18 cellular contexts compared by ENCODE assay signal in the genomic region with DNA sequence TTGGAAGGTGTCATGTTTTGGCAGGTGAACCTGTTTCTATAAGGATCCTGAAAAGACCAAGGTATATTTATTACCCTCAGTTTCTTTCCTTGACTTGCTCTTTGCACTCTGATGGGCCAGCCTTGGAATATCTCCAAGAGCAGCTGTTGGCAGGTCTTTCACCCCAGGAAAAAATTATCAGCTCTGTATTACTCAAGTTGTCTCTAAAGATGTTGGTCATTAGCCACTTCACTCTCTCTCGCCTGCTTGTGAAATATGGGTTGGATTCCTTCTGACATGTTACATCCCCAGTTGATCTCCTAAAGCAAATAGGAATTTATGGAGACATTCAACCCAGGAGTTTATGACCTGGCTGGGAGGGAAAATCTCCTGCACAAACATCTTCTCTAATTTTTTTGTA.
DNase-seq lines count a peak whose midpoint lies in the region; ATAC-seq, FAIRE-seq and TF ChIP-seq lines count a peak whose summit lies in the region.
"Had no signal": no experiment of that assay in that cellular context is flagged by ENCODE, and none has a peak within 500 bp of the region (broad histone marks: within the 10 kb centered on the region; RNA-seq: fewer than 3 reads in every experiment).

No MANE protein-coding gene starts in this region.

- POLR2A ChIA-PET in A549 (lab: Yijun Ruan, JAX), result interaction anchor here (1.7 to 2.3 kb wide), 3 partner anchors 65 to 779 kb away, joined by 6 to 12 read pairs (median 7); no protein-coding TSS in a partner anchor

- H3K9me3 ChIP-seq in A549 (no peaks in the 10 kb centered on the region; the same call in 2 of the 3 replicates), adipocyte (ENCODE audit: control insufficient read depth, low read length) (no peaks in the 10 kb centered on the region), thoracic aorta (no peaks in the 10 kb centered on the region)

- no peak for FAIRE-seq in A549 (lab: Jason Lieb, UNC)
- FAIRE-seq: A204.1, GM12891 had no signal

- peak overlapping the region; percentile 39 for H3K9ac ChIP-seq in adipocyte (ENCODE audit: low read length)

- no peak for ATAC-seq in A549
- no peak for ATAC-seq in thoracic aorta (ENCODE audit: insufficient number of reproducible peaks, low FRiP score, low read depth)
- no peak for ATAC-seq in GM19035 (IDR thresholded peaks at IDR 0.05; ENCODE audit: unreplicated experiment)
- ATAC-seq: GM23338, HCT116 had no signal

- H3K36me3 ChIP-seq in adipocyte (ENCODE audit: control insufficient read depth, insufficient read depth, low read length, severe bottlenecking) (no peaks in the 10 kb centered on the region), thoracic aorta (no peaks in the 10 kb centered on the region)

- WGBS in A549 (ENCODE audit: missing lambda C conversion rate), result 59% methylated on average over 1 of the region's 1 CpG

- H3K27me3 ChIP-seq in adipocyte (replicated peaks; ENCODE audit: control insufficient read depth, insufficient read depth, low read length) (no peaks in the 10 kb centered on the region), thoracic aorta (replicated peaks; ENCODE audit: insufficient read depth) (no peaks in the 10 kb centered on the region)

- DNase-seq in A549 (ENCODE audit: low read depth in 1 of 2, low spot score in 1 of 2) (peak in 1 of 2 experiments; percentile 31), adipocyte (ENCODE audit: low read depth) (no peak), fibroblast of the aortic adventitia (ENCODE audit: low read depth) (peak; percentile 63), thoracic aorta (ENCODE audit: low spot score) (no peak), MV-4-11 (lab: John Stamatoyannopoulos, UW) (no peak), SIG-M5 (lab: John Stamatoyannopoulos, UW) (no peak)
- DNase-seq: DMS 273 treated with DMSO at 0.1 percent for 48 hours, GDM1, NCI-H1417 treated with DMSO at 0.1 percent for 48 hours, NCI-H2029, NCI-H2171, NCI-H748 treated with DMSO at 0.1 percent for 48 hours had no signal

- no peak for TF ChIP-seq POLR2A in A549 (IDR thresholded peaks at IDR 0.05; ENCODE audit: low read length)

- TF ChIP-seq RAD21 in A549 (conservative IDR thresholded peaks at IDR 0.05 in 1 of 2, IDR thresholded peaks at IDR 0.05 in 1 of 2), result no peak

- no peak overlapping the region for H3K4me3 ChIP-seq in A549
- no peak overlapping the region for H3K4me3 ChIP-seq in adipocyte (ENCODE audit: low read length)
- no peak overlapping the region for H3K4me3 ChIP-seq in fibroblast of the aortic adventitia (ENCODE audit: low read depth, low read length)
- H3K4me3 ChIP-seq in thoracic aorta, result no peak overlapping the region
- H3K4me3 ChIP-seq: GM23338 had no signal

- H3K4me2 ChIP-seq in A549, result peak overlapping the region; percentile 82
- H3K4me2 ChIP-seq: GM23338 had no signal

- TF ChIP-seq CTCF in A549 (IDR thresholded peaks at IDR 0.05) (no peak), fibroblast of the aortic adventitia (IDR thresholded peaks at IDR 0.05; ENCODE audit: insufficient read depth, low read length) (no peak), thoracic aorta (IDR thresholded peaks at IDR 0.05) (no peak)

- peaks cover 32% of the 10 kb centered on the region for H3K4me1 ChIP-seq in A549
- H3K4me1 ChIP-seq in adipocyte (ENCODE audit: control insufficient read depth, insufficient read depth, low read length), result peaks cover 27% of the 10 kb centered on the region
- peaks cover 22 to 61% of the 10 kb centered on the region in 2 donors for H3K4me1 ChIP-seq in thoracic aorta (ENCODE audit: control insufficient read depth in 1 of 2, low read depth in 2 of 2)

- peak in 1 of 2 experiments; percentile 29; a peak in 2 of 5 replicates for TF ChIP-seq EP300 in A549 (IDR thresholded peaks at IDR 0.05)

- H3K27ac ChIP-seq in A549 (peak overlapping the region; percentile 86 to 95), thoracic aorta (peak overlapping the region; percentile 94 to 95)
- H3K27ac ChIP-seq: C4-2B had no signal

- CTCF ChIA-PET in A549 (lab: Yijun Ruan, JAX), result interaction anchor here (1.8 to 2.1 kb wide), 3 partner anchors 9 to 668 kb away, joined by 6 to 13 read pairs (median 12); no protein-coding TSS in a partner anchor

TF ChIP-seq in A549, 52 proteins besides CTCF, POLR2A, EP300 and RAD21:
- TF ChIP-seq JUNB (IDR thresholded peaks at IDR 0.05) (0 out of 2 replicates have a peak, but pooled peaks have one; percentile 17), CEBPB (IDR thresholded peaks at IDR 0.05) (peak in 1 of 2 experiments; percentile 44; a peak in 2 of 4 replicates), GATA3 (IDR thresholded peaks at IDR 0.05; ENCODE audit: borderline replicate concordance) (0 out of 2 replicates have a peak, but pooled peaks have one; percentile 34), EHF (CRISPR knock-in tag; IDR thresholded peaks at IDR 0.05) (no peak), HDAC2 (IDR thresholded peaks at IDR 0.05) (no peak), POLR2AphosphoS2 (conservative IDR thresholded peaks at IDR 0.05; ENCODE audit: low read length) (no peak), NR3C1 (IDR thresholded peaks at IDR 0.05) (no peak)
